In genomic region chr17:35073991-35074627, GRCh38 we compare ENCODE assay signal across 17 cellular contexts. TPM values are rescaled to one million over a fixed set of nuclear protein-coding genes. Genes with fewer than 3 reads are reported as not detected.
DNase-seq lines count a peak whose midpoint lies in the region; ATAC-seq, FAIRE-seq and TF ChIP-seq lines count a peak whose summit lies in the region.
"Had no signal": no experiment of that assay in that cellular context is flagged by ENCODE, and none has a peak within 500 bp of the region (broad histone marks: within the 10 kb centered on the region; RNA-seq: fewer than 3 reads in every experiment).

No MANE protein-coding gene starts in this region.

- no peak overlapping the region for H3K4ac ChIP-seq in neuronal stem cell (ENCODE audit: low read length)

- no peak overlapping the region for H4K8ac ChIP-seq in neuronal stem cell (ENCODE audit: low read depth, low read length)

- no peak overlapping the region for H2BK15ac ChIP-seq in neuronal stem cell (ENCODE audit: low read length)

- POLR2A ChIA-PET in A549 (lab: Yijun Ruan, JAX) = interaction anchor here (1.0 to 1.5 kb wide), 2 partner anchors 10 to 16 kb away, joined by 3 to 8 read pairs; partner anchors contain the start of gene RFFL

- H3K4me2 ChIP-seq in A549 (peak overlapping the region; percentile 96), neuronal stem cell (ENCODE audit: insufficient read depth, low read length, poor library complexity, severe bottlenecking) (no peak overlapping the region)
- H3K4me2 ChIP-seq: BLaER1 had no signal

- DNase-seq in A549 (ENCODE audit: low read depth in 1 of 2, low spot score in 1 of 2) (no peak), OCI-M1 (lab: John Stamatoyannopoulos, UW) (peak; percentile 26), amniotic epithelial cell (ENCODE audit: low read depth) (peak; percentile 84), memory B cell (ENCODE audit: low spot score in 2 of 2) (no peak), neuronal stem cell (ENCODE audit: low spot score) (no peak), nephron progenitor cell (no peak), Ammon's horn (ENCODE audit: low spot score) (no peak), iPS-NIHi7 (ENCODE audit: extremely low spot score) (no peak)
- DNase-seq: activated CD8-positive, alpha-beta memory T cell treated with anti-CD3 and anti-CD28 coated beads for 24 hours; brain microvascular endothelial cell; heart right ventricle; KG1; NCI-H2081 had no signal

- H3K27ac ChIP-seq in A549 (peak overlapping the region in 1 of 2 experiments; percentile 69; a peak in 3 of 6 replicates), neuronal stem cell (replicated peaks; ENCODE audit: low read length) (no peak overlapping the region)
- H3K27ac ChIP-seq: BLaER1, brain microvascular endothelial cell, epithelial cell of prostate, heart right ventricle had no signal

- no peak overlapping the region for H3K9ac ChIP-seq in neuronal stem cell (ENCODE audit: low read depth, low read length, poor library complexity)
- H3K9ac ChIP-seq: BLaER1 had no signal

- no peaks in the 10 kb centered on the region for H3K27me3 ChIP-seq in neuronal stem cell (ENCODE audit: control insufficient read depth in 3 of 3, insufficient read depth in 3 of 3, low read depth in 1 of 3, low read length in 3 of 3)
- H3K27me3 ChIP-seq: BLaER1, brain microvascular endothelial cell, heart right ventricle had no signal

- no peak overlapping the region for H3K23ac ChIP-seq in neuronal stem cell (ENCODE audit: low read depth, low read length, poor library complexity)

- TF ChIP-seq CTCF in A549 (IDR thresholded peaks at IDR 0.05) (no peak), nephron progenitor cell (IDR thresholded peaks at IDR 0.05) (no peak)

- H3K4me1 Mint-ChIP-seq in memory B cell (peaks cover 28% of the 10 kb centered on the region), nephron progenitor cell (peaks cover 9% of the 10 kb centered on the region)

- 87% methylated on average over 5 of the region's 5 CpGs for WGBS in A549 (ENCODE audit: missing lambda C conversion rate)
- no CpG with 5 or more reads among the region's 5 CpGs for WGBS in neuronal stem cell (ENCODE audit: extremely low coverage in 2 of 2, insufficient read length in 2 of 2, insufficient replicate concordance in 1 of 2), 2 donors

- no peaks in the 10 kb centered on the region for H3K9me3 Mint-ChIP-seq in memory B cell
- H3K9me3 Mint-ChIP-seq in nephron progenitor cell = no peaks in the 10 kb centered on the region

- no peak for TF ChIP-seq EP300 in A549 (IDR thresholded peaks at IDR 0.05)

- peaks cover under 1% of the 10 kb centered on the region for H3K36me3 Mint-ChIP-seq in memory B cell
- H3K36me3 Mint-ChIP-seq in nephron progenitor cell (ENCODE audit: low read depth) = no peaks in the 10 kb centered on the region

- H3K27ac Mint-ChIP-seq in memory B cell (peak overlapping the region; percentile 35), nephron progenitor cell (no peak overlapping the region)

- H2BK120ac ChIP-seq in neuronal stem cell (ENCODE audit: low read depth, low read length) = no peak overlapping the region

- H2AK5ac ChIP-seq in neuronal stem cell (ENCODE audit: low read depth, low read length) = no peak overlapping the region

- H3K9me3 ChIP-seq in A549 (no peaks in the 10 kb centered on the region), neuronal stem cell (replicated peaks in 1 of 2; ENCODE audit: control insufficient read depth in 2 of 2, insufficient read depth in 1 of 2, low read depth in 1 of 2, low read length in 2 of 2) (no peaks in the 10 kb centered on the region)
- H3K9me3 ChIP-seq: BLaER1, heart right ventricle had no signal

- H3K36me3 ChIP-seq in neuronal stem cell (replicated peaks in 1 of 2; ENCODE audit: control insufficient read depth in 2 of 2, insufficient read depth in 2 of 2, low read length in 2 of 2) = no peaks in the 10 kb centered on the region
- H3K36me3 ChIP-seq: BLaER1, brain microvascular endothelial cell had no signal

- no peak overlapping the region for H3K4me3 ChIP-seq in A549
- no peak overlapping the region for H3K4me3 ChIP-seq in neuronal stem cell (ENCODE audit: low read length in 2 of 2)
- H3K4me3 ChIP-seq: BLaER1, heart right ventricle, lung had no signal

- no peak overlapping the region for H2BK12ac ChIP-seq in neuronal stem cell (ENCODE audit: low read length)

- no peak overlapping the region for H3K14ac ChIP-seq in neuronal stem cell (ENCODE audit: low read length)

- ATAC-seq in A549 = no peak; a peak in 1 of 6 replicates
- no peak for ATAC-seq in memory B cell (ENCODE audit: low read depth)
- ATAC-seq: heart right ventricle had no signal

- no peak overlapping the region for H4K91ac ChIP-seq in neuronal stem cell (ENCODE audit: low read depth, low read length, poor library complexity)

- no peak for TF ChIP-seq POLR2A in A549 (IDR thresholded peaks at IDR 0.05; ENCODE audit: low read length)

- H3K4me1 ChIP-seq in A549 = peaks cover 70% of the 10 kb centered on the region
- H3K4me1 ChIP-seq in neuronal stem cell (ENCODE audit: control insufficient read depth in 2 of 2, insufficient read depth in 1 of 2, low read depth in 1 of 2, low read length in 2 of 2) = peaks cover 0 to 14% of the 10 kb centered on the region in 2 donors

- no peak for TF ChIP-seq RAD21 in A549 (conservative IDR thresholded peaks at IDR 0.05 in 1 of 2, IDR thresholded peaks at IDR 0.05 in 1 of 2)

- H3K4me3 Mint-ChIP-seq in memory B cell = no peak overlapping the region
- H3K4me3 Mint-ChIP-seq in nephron progenitor cell = no peak overlapping the region

- H3K27me3 Mint-ChIP-seq in memory B cell (no peaks in the 10 kb centered on the region), nephron progenitor cell (ENCODE audit: low read depth, poor library complexity) (no peaks in the 10 kb centered on the region)

- no peak overlapping the region for H2AFZ ChIP-seq in neuronal stem cell (ENCODE audit: low read length)

- H3K79me1 ChIP-seq in neuronal stem cell (ENCODE audit: low read depth, low read length) = no peaks in the 10 kb centered on the region

- H3K18ac ChIP-seq in neuronal stem cell (ENCODE audit: low read length) = no peak overlapping the region

- FAIRE-seq in A549 (lab: Jason Lieb, UNC) = no peak
- FAIRE-seq: G401.6 had no signal

- CTCF ChIA-PET in A549 (lab: Yijun Ruan, JAX) = interaction anchor here (0.8 to 2.2 kb wide), 8 partner anchors 8 to 76 kb away, joined by 3 to 13 read pairs (median 3); partner anchors contain the start of genes RAD51D and RFFL

- no peak overlapping the region for H2BK5ac ChIP-seq in neuronal stem cell (ENCODE audit: low read length)

TF ChIP-seq in A549, 52 proteins besides CTCF, POLR2A, EP300 and RAD21:
- TF ChIP-seq HOXB5 (CRISPR knock-in tag; IDR thresholded peaks at IDR 0.05) (no peak), GATA3 (IDR thresholded peaks at IDR 0.05; ENCODE audit: borderline replicate concordance) (no peak), ZSCAN20 (CRISPR knock-in tag; IDR thresholded peaks at IDR 0.05) (no peak), EHMT2 (IDR thresholded peaks at IDR 0.05; ENCODE audit: low read depth) (no peak), FOSL2 (IDR thresholded peaks at IDR 0.05) (no peak), FOSL2 (CRISPR knock-in tag; IDR thresholded peaks at IDR 0.05) (no peak), TP53 (CRISPR knock-in tag; IDR thresholded peaks at IDR 0.05) (no peak), CHD2 (IDR thresholded peaks at IDR 0.05; ENCODE audit: low read length, partially characterized antibody) (no peak), FOSB (CRISPR knock-in tag; IDR thresholded peaks at IDR 0.05) (no peak), E2F6 (IDR thresholded peaks at IDR 0.05; ENCODE audit: borderline replicate concordance, low read depth) (no peak), RFX5 (IDR thresholded peaks at IDR 0.05) (no peak), ZC3H11A (IDR thresholded peaks at IDR 0.05) (no peak)

RNA-seq across cellular contexts. Expression of gene RFFL, which starts 10.6 kb away (rescaled TPM):
- polyA plus RNA-seq in A549 (2011; rRNA removed) = 35.5 and 49.4 TPM in 2 replicates
- polyA plus RNA-seq in A549 (2012; cell fraction: cytosol; rRNA removed) = 21.0 and 26.9 TPM in 2 replicates
- 23.1 and 27.0 TPM in 2 replicates for polyA plus RNA-seq in A549 (2012; cell fraction: nucleus; rRNA removed)
- polyA plus RNA-seq in A549 (2017; fragmentation: RNase III; extraction: RNeasy Plus Mini Kit Qiagen cat#74134 plus additional on column Dnase treatment) = 22.7 to 27.0 TPM (median 23.2 TPM) in 3 replicates
- 130 and 160 TPM in 2 replicates for polyA minus RNA-seq in A549 (2011; rRNA and poly(A)+ RNA removed)
- polyA plus RNA-seq in neuronal stem cell (2013, experiment 1 of 2) = 8.5 TPM
- polyA plus RNA-seq in neuronal stem cell (2013, experiment 2 of 2) = 9.3 TPM

RNA-seq across cellular contexts. Expression of gene RAD51D, which starts 45.6 kb away (rescaled TPM):
- 18.4 and 21.0 TPM in 2 replicates for polyA plus RNA-seq in A549 (2011; rRNA removed)
- polyA plus RNA-seq in A549 (2012; cell fraction: cytosol; rRNA removed) = 16.9 and 20.4 TPM in 2 replicates
- polyA plus RNA-seq in A549 (2012; cell fraction: nucleus; rRNA removed) = 19.9 and 28.5 TPM in 2 replicates
- polyA plus RNA-seq in A549 (2017; fragmentation: RNase III; extraction: RNeasy Plus Mini Kit Qiagen cat#74134 plus additional on column Dnase treatment) = 17.7 to 23.8 TPM (median 20.1 TPM) in 3 replicates
- 22.1 and 24.9 TPM in 2 replicates for polyA minus RNA-seq in A549 (2011; rRNA and poly(A)+ RNA removed)
- 7.1 TPM for polyA plus RNA-seq in neuronal stem cell (2013, experiment 1 of 2)
- polyA plus RNA-seq in neuronal stem cell (2013, experiment 2 of 2) = 6.6 TPM

RNA-seq across cellular contexts. Expression of gene FNDC8, which starts 47.3 kb away (rescaled TPM):
- polyA plus RNA-seq in A549 (2011; rRNA removed) = not detected in 2 replicates
- polyA plus RNA-seq in A549 (2012; cell fraction: cytosol; rRNA removed) = 0.03 TPM in 2 replicates
- polyA plus RNA-seq in A549 (2012; cell fraction: nucleus; rRNA removed) = 0.21 TPM in 1 of 2 replicates, not detected in the other
- not detected in 3 replicates for polyA plus RNA-seq in A549 (2017; fragmentation: RNase III; extraction: RNeasy Plus Mini Kit Qiagen cat#74134 plus additional on column Dnase treatment)
- polyA minus RNA-seq in A549 (2011; rRNA and poly(A)+ RNA removed) = not detected in 2 replicates
- not detected for polyA plus RNA-seq in neuronal stem cell (2013, experiment 1 of 2)
- not detected for polyA plus RNA-seq in neuronal stem cell (2013, experiment 2 of 2)
- polyA plus RNA-seq: heart right ventricle, lung had no signal

Comparison
In these comparisons a context has a peak if more than half of its experiments do, and no peak if none do; other contexts are left out.
1. DNase-seq: peak in OCI-M1 (single experiment) and amniotic epithelial cell (single experiment); none in A549 (0 of 2), memory B cell (0 of 2), neuronal stem cell (single experiment), nephron progenitor cell (single experiment), Ammon's horn (single experiment) and iPS-NIHi7 (single experiment).